8 cellular contexts compared by ENCODE assay signal in the genomic region with DNA sequence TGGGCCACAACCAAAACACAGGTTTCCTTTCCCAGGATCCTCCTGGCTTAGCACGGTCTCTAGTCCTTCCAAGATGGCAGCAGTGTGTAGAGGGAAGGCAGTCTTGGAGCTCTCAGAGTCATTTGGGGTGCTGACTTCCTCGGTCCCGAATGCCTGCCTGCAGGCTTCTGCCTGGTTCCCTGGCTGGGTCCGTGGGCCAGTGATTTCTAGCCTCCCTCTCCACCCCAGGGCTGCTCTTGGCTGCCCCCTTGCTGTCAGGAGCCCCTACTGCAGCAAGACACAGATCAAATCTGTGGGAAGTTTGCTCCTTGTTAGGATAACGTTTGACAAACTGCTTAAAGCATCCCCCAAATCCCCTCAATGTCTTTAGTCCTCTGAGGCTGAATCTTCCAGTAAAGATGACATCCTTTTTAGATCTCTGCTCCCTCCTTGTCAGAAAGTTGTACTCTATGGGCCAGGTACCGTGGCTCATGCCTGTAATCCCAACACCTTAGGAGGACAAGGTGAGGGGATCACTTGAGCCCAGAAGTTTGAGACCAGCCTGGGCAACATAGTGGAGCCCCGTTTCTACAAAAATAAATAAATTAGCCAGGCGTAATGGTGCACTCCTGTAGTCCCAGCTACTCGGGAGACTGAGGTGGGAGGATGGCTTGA.
DNase-seq lines count a peak whose midpoint lies in the region; TF ChIP-seq lines count a peak whose summit lies in the region.

No MANE protein-coding gene starts in this region.

- peak; percentile 85 for TF ChIP-seq CTCF in AG09309 (IDR thresholded peaks at IDR 0.05; ENCODE audit: control insufficient read depth, insufficient read depth, low read depth, low read length, missing control alignments)
- peak; percentile 97 for TF ChIP-seq CTCF in GM20000 (IDR thresholded peaks at IDR 0.05; ENCODE audit: extremely low read depth, missing control alignments)

- DNase-seq in AG09309 (ENCODE audit: low read depth) = no peak
- DNase-seq in GM20000 (ENCODE audit: low spot score) = peak; percentile 85
- peak; percentile 56 for DNase-seq in SK-MEL-5 (ENCODE audit: low read depth, low spot score)
- DNase-seq in amniotic epithelial cell (ENCODE audit: low read depth) = peak; percentile 11
- DNase-seq in iPS-NIHi7 (ENCODE audit: extremely low spot score) = peak; percentile 91
- DNase-seq in stimulated activated CD4-positive, alpha-beta T cell treated with anti-CD3 and anti-CD28 coated beads, Interleukin-2, amount 100 ng/mL, for 4 hours (ENCODE audit: low read depth) = peak; percentile 26
- DNase-seq in DMS79 treated with DMSO at 0.1 percent for 48 hours (lab: John Stamatoyannopoulos, UW) = no peak
- DNase-seq in dedifferentiated amniotic fluid mesenchymal stem cell (ENCODE audit: extremely low spot score) = no peak

- no peak overlapping the region for H3K4me3 ChIP-seq in AG09309 (ENCODE audit: control insufficient read depth, low read depth, low read length)

- in situ Hi-C loops in SK-MEL-5 (cut with HindIII; ENCODE audit: low pct_unique_long_range_greater_than_20kb, low sequenced_read_pairs) = no loop called here

Comparison
In these comparisons a context has a peak if more than half of its experiments do, and no peak if none do; other contexts are left out.
1. DNase-seq: peak in GM20000 (single experiment), SK-MEL-5 (single experiment), amniotic epithelial cell (single experiment), iPS-NIHi7 (single experiment) and stimulated activated CD4-positive, alpha-beta T cell treated with anti-CD3 and anti-CD28 coated beads, Interleukin-2, amount 100 ng/mL, for 4 hours (single experiment); none in AG09309 (single experiment), DMS79 treated with DMSO at 0.1 percent for 48 hours (single experiment) and dedifferentiated amniotic fluid mesenchymal stem cell (single experiment).